ENCODE assay signal across 8 cellular contexts in genomic region chr17:46002311-46002972, GRCh38. TPM values are rescaled to one million over a fixed set of nuclear protein-coding genes. Genes with fewer than 3 reads are reported as not detected.
DNase-seq lines count a peak whose midpoint lies in the region; ATAC-seq and TF ChIP-seq lines count a peak whose summit lies in the region.

No MANE protein-coding gene starts in this region.

- intact Hi-C loops in lower leg skin (cut with DNase I; ENCODE audit: low total_unique reads) = loop anchor here (5.0 kb wide), 1 partner anchor 210 kb away; no protein-coding TSS in a partner anchor

- peaks cover 10% of the 10 kb centered on the region for H3K27me3 Mint-ChIP-seq in CD4-positive, CD25-positive, alpha-beta regulatory T cell

- no peaks in the 10 kb centered on the region for H3K27me3 ChIP-seq in CD4-positive, CD25-positive, alpha-beta regulatory T cell (ENCODE audit: control insufficient read depth, insufficient read depth, low read length)

- no peaks in the 10 kb centered on the region for H3K9me3 Mint-ChIP-seq in CD4-positive, CD25-positive, alpha-beta regulatory T cell

- H3K4me1 ChIP-seq in CD4-positive, CD25-positive, alpha-beta regulatory T cell (ENCODE audit: control insufficient read depth, insufficient read depth, low read length, poor library complexity, severe bottlenecking) = no peaks in the 10 kb centered on the region
- H3K4me1 ChIP-seq in HEK293 (ENCODE audit: control insufficient read depth, insufficient read depth, low read length) = peaks cover 4% of the 10 kb centered on the region; the same call in 1 of the 2 replicates

- H3K27ac Mint-ChIP-seq in CD4-positive, CD25-positive, alpha-beta regulatory T cell = no peak overlapping the region

- WGBS in lower leg skin, 2 donors = 30% methylated on average over 8 of the region's 8 CpGs

- CTCF ChIA-PET in HEK293 (lab: Yijun Ruan, JAX) = interaction anchor here (0.5 to 5.4 kb wide), 28 partner anchors 10 to 1126 kb away, joined by 3 to 51 read pairs (median 4); partner anchors contain the start of gene KANSL1

- peaks cover 0 to 5% (median 0%) of the 10 kb centered on the region in 4 donors for H3K4me1 Mint-ChIP-seq in CD4-positive, CD25-positive, alpha-beta regulatory T cell

- no peak for TF ChIP-seq POLR2A in lower leg skin (IDR thresholded peaks at IDR 0.05)

- DNase-seq in CD4-positive, CD25-positive, alpha-beta regulatory T cell = peak; percentile 54 to 80 (median 74)
- DNase-seq in NCI-H526 (lab: John Stamatoyannopoulos, UW) (peak; percentile 28 to 80), dedifferentiated amniotic fluid mesenchymal stem cell (ENCODE audit: extremely low spot score) (peak; percentile 65), lower leg skin (ENCODE audit: low spot score in 2 of 2) (peak; percentile 70 to 94)
- DNase-seq in activated CD4-positive, alpha-beta T cell treated with anti-CD3 and anti-CD28 coated beads, Interleukin-2, amount 50 U/mL, for 1 hour = peak; percentile 72
- peak; percentile 61 for DNase-seq in stimulated activated CD8-positive, alpha-beta memory T cell treated with anti-CD3 and anti-CD28 coated beads, Interleukin-12 subunit alpha, Interleukin-12 subunit beta, amount 100 ng/mL, for 1 hour (ENCODE audit: low read depth)

- no peak overlapping the region for H3K4me3 ChIP-seq in CD4-positive, CD25-positive, alpha-beta regulatory T cell (ENCODE audit: low read depth, low read length)
- H3K4me3 ChIP-seq in HEK293 (ENCODE audit: low read depth, low read length) (no peak overlapping the region), lower leg skin (ENCODE audit: low read depth, poor library complexity, severe bottlenecking) (no peak overlapping the region)

- ATAC-seq in CD4-positive, CD25-positive, alpha-beta regulatory T cell (ENCODE audit: low read depth in 2 of 2) = peak; percentile 90 to 92
- no peak for ATAC-seq in GM18909 (IDR thresholded peaks at IDR 0.05; ENCODE audit: poor library complexity, unreplicated experiment)

- POLR2A ChIA-PET in HEK293 (lab: Yijun Ruan, JAX) = no interaction called here

- peak; percentile 83 for TF ChIP-seq CTCF in HEK293 (tag by site-specific recombination; IDR thresholded peaks at IDR 0.05)
- TF ChIP-seq CTCF in lower leg skin (IDR thresholded peaks at IDR 0.05) = peak in 1 of 3 donors; percentile 91

- no peaks in the 10 kb centered on the region for H3K36me3 Mint-ChIP-seq in CD4-positive, CD25-positive, alpha-beta regulatory T cell

- no peaks in the 10 kb centered on the region for H3K36me3 ChIP-seq in CD4-positive, CD25-positive, alpha-beta regulatory T cell (ENCODE audit: control insufficient read depth, insufficient read depth, low read length)
- H3K36me3 ChIP-seq in HEK293 (ENCODE audit: control insufficient read depth in 2 of 2, insufficient read depth in 1 of 2, low read length in 2 of 2) = no peaks in the 10 kb centered on the region; a peak in 1 of 3 replicates

- no peak overlapping the region for H3K4me3 Mint-ChIP-seq in CD4-positive, CD25-positive, alpha-beta regulatory T cell

- H3K27ac ChIP-seq in CD4-positive, CD25-positive, alpha-beta regulatory T cell (ENCODE audit: insufficient read depth, low read length, poor library complexity, severe bottlenecking) = no peak overlapping the region
- H3K27ac ChIP-seq in HEK293 (ENCODE audit: extremely low read depth, low read depth, low read length) = no peak overlapping the region

- no peaks in the 10 kb centered on the region for H3K9me3 ChIP-seq in CD4-positive, CD25-positive, alpha-beta regulatory T cell (ENCODE audit: control insufficient read depth in 2 of 2, low read length in 2 of 2)
- H3K9me3 ChIP-seq in HEK293 (ENCODE audit: control insufficient read depth, insufficient read depth, low read depth, low read length) = no peaks in the 10 kb centered on the region

TF ChIP-seq in HEK293, 187 proteins besides CTCF, POLR2A, EP300 and RAD21 (continues in another document):
- no peak for TF ChIP-seq ZNF585B (tag by site-specific recombination; IDR thresholded peaks at IDR 0.05)
- no peak for TF ChIP-seq ZNF132 (tag by site-specific recombination; IDR thresholded peaks at IDR 0.05; ENCODE audit: borderline replicate concordance)
- no peak for TF ChIP-seq KLF17 (tag by site-specific recombination; IDR thresholded peaks at IDR 0.05)
- no peak for TF ChIP-seq ZNF664 (tag by site-specific recombination; IDR thresholded peaks at IDR 0.05)
- no peak for TF ChIP-seq SP3 (tag by site-specific recombination; IDR thresholded peaks at IDR 0.05)
- TF ChIP-seq ZNF596 (tag by site-specific recombination; IDR thresholded peaks at IDR 0.05) = no peak
- peak; percentile 95 for TF ChIP-seq ZNF654 (tag by site-specific recombination; IDR thresholded peaks at IDR 0.05; ENCODE audit: low read depth)
- no peak for TF ChIP-seq ZNF169 (tag by site-specific recombination; IDR thresholded peaks at IDR 0.05)
- TF ChIP-seq KLF10 (tag by site-specific recombination; IDR thresholded peaks at IDR 0.05) = no peak
- no peak for TF ChIP-seq GLI4 (tag by site-specific recombination; IDR thresholded peaks at IDR 0.05)
- no peak for TF ChIP-seq ZNF837 (tag by site-specific recombination; IDR thresholded peaks at IDR 0.05)
- no peak for TF ChIP-seq ZNF239 (tag by site-specific recombination; IDR thresholded peaks at IDR 0.05)
- TF ChIP-seq ZNF670 (tag by site-specific recombination; IDR thresholded peaks at IDR 0.05; ENCODE audit: low read depth) = no peak
- TF ChIP-seq PRDM6 (tag by site-specific recombination; IDR thresholded peaks at IDR 0.05) = no peak
- no peak for TF ChIP-seq ZNF248 (tag by site-specific recombination; IDR thresholded peaks at IDR 0.05)
- no peak for TF ChIP-seq ZNF274 (IDR thresholded peaks at IDR 0.05; ENCODE audit: low read length)
- no peak for TF ChIP-seq ZNF274 (tag by site-specific recombination; IDR thresholded peaks at IDR 0.05; ENCODE audit: borderline replicate concordance)
- no peak for TF ChIP-seq OSR2 (tag by site-specific recombination; IDR thresholded peaks at IDR 0.05)
- TF ChIP-seq ZNF184 (tag by site-specific recombination; IDR thresholded peaks at IDR 0.05) = no peak
- peak; percentile 59 for TF ChIP-seq ZBTB17 (tag by site-specific recombination; IDR thresholded peaks at IDR 0.05)
- peak; percentile 40 for TF ChIP-seq PATZ1 (tag by site-specific recombination; IDR thresholded peaks at IDR 0.05)
- no peak for TF ChIP-seq ZNF391 (tag by site-specific recombination; IDR thresholded peaks at IDR 0.05; ENCODE audit: borderline replicate concordance, low read depth)
- TF ChIP-seq SETDB1 (IDR thresholded peaks at IDR 0.05; ENCODE audit: insufficient read length, low read length) = no peak
- TF ChIP-seq ZNF600 (tag by site-specific recombination; IDR thresholded peaks at IDR 0.05) = 0 out of 2 replicates have a peak, but pooled peaks have one; percentile 30
- TF ChIP-seq ZBTB44 (tag by site-specific recombination; IDR thresholded peaks at IDR 0.05) = no peak

RNA-seq across cellular contexts. Expression of gene STH, which starts 3.4 kb away (rescaled TPM):
- not detected for total RNA-seq in CD4-positive, CD25-positive, alpha-beta regulatory T cell
- polyA plus RNA-seq in CD4-positive, CD25-positive, alpha-beta regulatory T cell = not detected
- not detected for total RNA-seq in lower leg skin
